Comparison of ENCODE assay signal across 8 cellular contexts in the genomic region with DNA sequence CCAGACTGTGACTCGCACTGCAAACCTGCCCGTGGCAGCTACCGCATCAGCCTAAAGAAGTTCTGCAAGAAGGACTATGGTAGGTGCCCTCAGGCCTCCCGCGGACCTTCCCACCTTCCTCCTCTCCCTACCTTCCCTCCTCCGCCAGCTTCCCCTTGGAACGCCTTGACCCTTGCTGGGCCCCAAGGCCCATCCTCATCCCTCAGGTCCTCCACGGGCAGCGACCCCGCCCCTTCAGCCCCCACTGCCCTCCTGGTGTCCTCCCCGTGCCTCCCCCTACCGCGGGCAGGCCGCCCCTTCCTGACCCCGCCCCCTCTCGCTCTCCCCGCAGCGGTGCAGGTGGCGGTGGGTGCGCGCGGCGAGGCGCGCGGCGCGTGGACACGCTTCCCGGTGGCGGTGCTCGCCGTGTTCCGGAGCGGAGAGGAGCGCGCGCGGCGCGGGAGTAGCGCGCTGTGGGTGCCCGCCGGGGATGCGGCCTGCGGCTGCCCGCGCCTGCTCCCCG. TPM values are rescaled to one million over a fixed set of nuclear protein-coding genes. Genes with fewer than 3 reads are reported as not detected.
A peak's percentile ranks its signal among the peaks of the same experiment; 100 is the strongest.
DNase-seq lines count a peak whose midpoint lies in the region; ATAC-seq and TF ChIP-seq lines count a peak whose summit lies in the region.
"Had no signal": no experiment of that assay in that cellular context is flagged by ENCODE, and none has a peak within 500 bp of the region (broad histone marks: within the 10 kb centered on the region; RNA-seq: fewer than 3 reads in every experiment).

No MANE protein-coding gene starts in this region.

- H3K36me3 ChIP-seq in ES-I3 (ENCODE audit: insufficient read depth, low read length), result no peaks in the 10 kb centered on the region
- H3K36me3 ChIP-seq in KMS-11 (ENCODE audit: insufficient read depth), result no peaks in the 10 kb centered on the region

- H3K4me2 ChIP-seq in KMS-11, result peak overlapping the region; percentile 78

- no peaks in the 10 kb centered on the region for H3K9me3 ChIP-seq in ES-I3 (ENCODE audit: control insufficient read depth, insufficient read depth, low read length)

- peaks cover 32% of the 10 kb centered on the region for H3K27me3 ChIP-seq in KMS-11 (ENCODE audit: insufficient read depth, low read depth)

- no peaks in the 10 kb centered on the region for H4K20me1 ChIP-seq in KMS-11 (ENCODE audit: insufficient read depth)

- H3K9ac ChIP-seq in ES-I3 (ENCODE audit: low read depth, low read length) (peak overlapping the region; percentile 81; the same call in 1 of the 2 replicates), KMS-11 (peak overlapping the region; percentile 91; the same call in 1 of the 2 replicates)

- peaks cover 29% of the 10 kb centered on the region for H3K27me3 Mint-ChIP-seq in activated naive CD8-positive, alpha-beta T cell treated with anti-CD3 and anti-CD28 coated beads for 36 hours
- H3K27me3 Mint-ChIP-seq in neural crest cell (ENCODE audit: low read depth), result peaks cover 20% of the 10 kb centered on the region

- H3K4me3 ChIP-seq in KMS-11 (IDR thresholded peaks at IDR 0.05; ENCODE audit: insufficient read depth, low read depth, low read length), result no peak overlapping the region
- no peak overlapping the region for H3K4me3 ChIP-seq in foreskin fibroblast (ENCODE audit: low read depth in 1 of 2, low read length in 2 of 2)

- peaks cover 19% of the 10 kb centered on the region for H3K4me1 ChIP-seq in ES-I3 (ENCODE audit: insufficient read depth, low read length)
- H3K4me1 ChIP-seq in KMS-11 (ENCODE audit: low read depth, poor library complexity, severe bottlenecking), result peaks cover 44% of the 10 kb centered on the region

- ATAC-seq in GM19395 (IDR thresholded peaks at IDR 0.05; ENCODE audit: unreplicated experiment), result no peak

- no peak overlapping the region for H3K27ac Mint-ChIP-seq in activated naive CD8-positive, alpha-beta T cell treated with anti-CD3 and anti-CD28 coated beads for 36 hours
- no peak overlapping the region for H3K27ac Mint-ChIP-seq in neural crest cell (ENCODE audit: unreplicated experiment)

- no peaks in the 10 kb centered on the region for H3K36me3 Mint-ChIP-seq in activated naive CD8-positive, alpha-beta T cell treated with anti-CD3 and anti-CD28 coated beads for 36 hours
- H3K36me3 Mint-ChIP-seq in neural crest cell (ENCODE audit: low read depth), result no peaks in the 10 kb centered on the region

- peaks cover 21% of the 10 kb centered on the region for H3K4me1 Mint-ChIP-seq in activated naive CD8-positive, alpha-beta T cell treated with anti-CD3 and anti-CD28 coated beads for 36 hours
- peaks cover 33% of the 10 kb centered on the region for H3K4me1 Mint-ChIP-seq in neural crest cell

- no peaks in the 10 kb centered on the region for H3K9me3 Mint-ChIP-seq in activated naive CD8-positive, alpha-beta T cell treated with anti-CD3 and anti-CD28 coated beads for 36 hours
- H3K9me3 Mint-ChIP-seq in neural crest cell, result no peaks in the 10 kb centered on the region

- H2AFZ ChIP-seq in KMS-11 (ENCODE audit: low read depth), result peak overlapping the region; percentile 90

- peak overlapping the region; percentile 72 for H3K4me3 Mint-ChIP-seq in activated naive CD8-positive, alpha-beta T cell treated with anti-CD3 and anti-CD28 coated beads for 36 hours
- peak overlapping the region; percentile 89 for H3K4me3 Mint-ChIP-seq in neural crest cell

- peak; percentile 40 for DNase-seq in activated naive CD8-positive, alpha-beta T cell treated with anti-CD3 and anti-CD28 coated beads for 36 hours
- DNase-seq in neural crest cell (ENCODE audit: low read depth, low spot score) (no peak), HK-2 (ENCODE audit: unreplicated experiment) (no peak), foreskin fibroblast (no peak)

- no peak overlapping the region for H3K27ac ChIP-seq in KMS-11

- TF ChIP-seq CTCF in KMS-11 (conservative IDR thresholded peaks at IDR 0.05; ENCODE audit: low read depth, low read length), result no peak
- TF ChIP-seq CTCF in neural crest cell (conservative IDR thresholded peaks at IDR 0.05), result no peak
- no peak for TF ChIP-seq CTCF in foreskin fibroblast (IDR thresholded peaks at IDR 0.05; ENCODE audit: low read depth, low read length)

- peaks cover 7% of the 10 kb centered on the region; the same call in 1 of the 2 replicates for H3K79me2 ChIP-seq in KMS-11 (ENCODE audit: insufficient read depth, low read depth)

RNA-seq across cellular contexts. Expression of a gene that starts 1.5 kb away (rescaled TPM):
- total RNA-seq in activated naive CD8-positive, alpha-beta T cell treated with anti-CD3 and anti-CD28 coated beads for 36 hours, result 10 to 100 TPM; 21.1 to 23.0 TPM
- total RNA-seq in neural crest cell, result 30.0 and 32.5 TPM in 2 replicates

RNA-seq across cellular contexts. Expression of a gene that starts 2.4 kb away (rescaled TPM):
- not detected for total RNA-seq in activated naive CD8-positive, alpha-beta T cell treated with anti-CD3 and anti-CD28 coated beads for 36 hours
- 4.8 and 5.1 TPM in 2 replicates for total RNA-seq in neural crest cell
- total RNA-seq: activated CD8-positive, alpha-beta memory T cell treated with anti-CD3 and anti-CD28 coated beads for 36 hours had no signal

RNA-seq across cellular contexts. Expression of a gene that starts 13.6 kb away (rescaled TPM):
- 10 to 100 TPM; 24.0 to 26.5 TPM for total RNA-seq in activated naive CD8-positive, alpha-beta T cell treated with anti-CD3 and anti-CD28 coated beads for 36 hours
- total RNA-seq in neural crest cell, result 65.1 and 66.5 TPM in 2 replicates

RNA-seq across cellular contexts. Expression of a gene that starts 40.3 kb away (rescaled TPM):
- total RNA-seq in activated naive CD8-positive, alpha-beta T cell treated with anti-CD3 and anti-CD28 coated beads for 36 hours, result 100 to 1,000 TPM; 124 to 125 TPM
- 154 and 159 TPM in 2 replicates for total RNA-seq in neural crest cell

RNA-seq across cellular contexts. Expression of a gene that starts 44.2 kb away (rescaled TPM):
- 10 to 100 TPM; 38.3 to 38.8 TPM for total RNA-seq in activated naive CD8-positive, alpha-beta T cell treated with anti-CD3 and anti-CD28 coated beads for 36 hours
- 66.1 and 67.5 TPM in 2 replicates for total RNA-seq in neural crest cell
